8 cellular contexts compared by ENCODE assay signal in the genomic region with DNA sequence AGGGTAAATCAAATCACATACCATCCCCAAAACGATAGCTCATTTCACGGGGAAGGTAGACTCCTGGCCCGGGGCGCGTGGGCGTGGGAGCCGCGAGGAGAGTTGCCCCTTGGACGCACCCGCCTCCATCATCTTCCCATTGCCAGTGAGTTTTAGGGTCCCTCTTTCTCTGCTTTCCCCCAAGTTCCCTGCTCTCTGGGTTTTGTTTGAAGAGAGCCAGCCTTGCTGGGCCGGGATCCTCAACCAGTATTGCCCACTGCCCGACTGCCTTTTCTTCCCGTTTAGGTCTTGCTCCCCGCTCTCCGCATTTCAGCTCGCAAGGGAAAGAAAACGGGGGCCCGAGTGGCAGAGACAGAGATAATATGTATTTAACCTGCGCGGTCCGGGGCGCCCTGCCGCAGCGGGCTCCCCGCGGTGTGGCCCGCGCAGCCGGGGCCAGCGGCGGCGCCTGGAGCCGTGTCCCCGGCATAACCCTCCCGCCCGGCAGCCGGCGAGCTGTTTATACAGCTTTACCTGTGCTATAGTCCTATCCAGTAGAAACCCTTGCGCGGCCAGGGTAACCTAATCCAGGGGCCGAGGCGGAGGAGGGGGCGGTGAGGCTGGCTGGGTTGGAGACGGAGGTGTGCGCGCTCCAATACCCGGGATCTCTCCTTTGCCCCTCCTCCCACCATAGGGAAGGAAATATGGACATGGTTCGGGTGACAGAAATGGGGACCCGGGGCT. TPM values are rescaled to one million over a fixed set of nuclear protein-coding genes. Genes with fewer than 3 reads are reported as not detected.
DNase-seq lines count a peak whose midpoint lies in the region; ATAC-seq and TF ChIP-seq lines count a peak whose summit lies in the region.

No MANE protein-coding gene starts in this region.

- H3K9ac ChIP-seq in HUES64 (ENCODE audit: low read depth, low read length): no peak overlapping the region

- no peak overlapping the region for H3K27ac ChIP-seq in CD4-positive, CD25-positive, alpha-beta regulatory T cell (ENCODE audit: insufficient read depth, low read length, poor library complexity, severe bottlenecking)
- H3K27ac ChIP-seq in HUES64 (ENCODE audit: low read depth, low read length): 0 out of 2 replicates have a peak overlapping the region, but pooled peaks have one; percentile 27

- peak overlapping the region; percentile 67 to 78 (median 74) for H3K4me3 Mint-ChIP-seq in CD4-positive, CD25-positive, alpha-beta regulatory T cell
- peak overlapping the region; percentile 67 for H3K4me3 Mint-ChIP-seq in natural killer cell treated with Interleukin-12 subunit alpha and Interleukin-12 subunit beta and Interleukin-15 and Interleukin-18, amount 100 ng/mL, for 72 hours

- H3K27me3 ChIP-seq in CD4-positive, CD25-positive, alpha-beta regulatory T cell (ENCODE audit: control insufficient read depth, insufficient read depth, low read length): peaks cover 29% of the 10 kb centered on the region
- peaks cover 97% of the 10 kb centered on the region for H3K27me3 ChIP-seq in HUES64 (ENCODE audit: insufficient read depth, low read length)

- peaks cover 15 to 70% (median 40%) of the 10 kb centered on the region in 4 donors for H3K4me1 Mint-ChIP-seq in CD4-positive, CD25-positive, alpha-beta regulatory T cell
- H3K4me1 Mint-ChIP-seq in natural killer cell treated with Interleukin-12 subunit alpha and Interleukin-12 subunit beta and Interleukin-15 and Interleukin-18, amount 100 ng/mL, for 72 hours (ENCODE audit: low read depth in 2 of 2): peaks cover 48 to 66% of the 10 kb centered on the region in 2 donors

- H3K36me3 ChIP-seq in CD4-positive, CD25-positive, alpha-beta regulatory T cell (ENCODE audit: control insufficient read depth, insufficient read depth, low read length): no peaks in the 10 kb centered on the region
- no peaks in the 10 kb centered on the region for H3K36me3 ChIP-seq in HUES64 (ENCODE audit: insufficient read depth, low read length)

- peaks cover 0 to 4% (median 0%) of the 10 kb centered on the region in 7 donors for H3K9me3 Mint-ChIP-seq in CD4-positive, CD25-positive, alpha-beta regulatory T cell
- H3K9me3 Mint-ChIP-seq in natural killer cell treated with Interleukin-12 subunit alpha and Interleukin-12 subunit beta and Interleukin-15 and Interleukin-18, amount 100 ng/mL, for 72 hours: no peaks in the 10 kb centered on the region

- H3K27ac Mint-ChIP-seq in CD4-positive, CD25-positive, alpha-beta regulatory T cell: no peak overlapping the region
- H3K27ac Mint-ChIP-seq in natural killer cell treated with Interleukin-12 subunit alpha and Interleukin-12 subunit beta and Interleukin-15 and Interleukin-18, amount 100 ng/mL, for 72 hours: peak overlapping the region in 1 of 2 donors; percentile 48

- ATAC-seq in CD4-positive, CD25-positive, alpha-beta regulatory T cell (ENCODE audit: low read depth in 2 of 2): no peak
- no peak for ATAC-seq in natural killer cell treated with Interleukin-12 subunit alpha and Interleukin-12 subunit beta and Interleukin-15 and Interleukin-18, amount 100 ng/mL, for 72 hours
- ATAC-seq in HG03469 (IDR thresholded peaks at IDR 0.05; ENCODE audit: unreplicated experiment) (no peak), HG02642 (IDR thresholded peaks at IDR 0.05; ENCODE audit: poor library complexity, unreplicated experiment) (no peak)

- 2% methylated on average over 45 of the region's 49 CpGs for WGBS in HUES64

- H3K36me3 Mint-ChIP-seq in CD4-positive, CD25-positive, alpha-beta regulatory T cell: peaks cover 3% of the 10 kb centered on the region
- H3K36me3 Mint-ChIP-seq in natural killer cell treated with Interleukin-12 subunit alpha and Interleukin-12 subunit beta and Interleukin-15 and Interleukin-18, amount 100 ng/mL, for 72 hours: no peaks in the 10 kb centered on the region

- peak overlapping the region; percentile 44 for H3K4me3 ChIP-seq in CD4-positive, CD25-positive, alpha-beta regulatory T cell (ENCODE audit: low read depth, low read length)
- H3K4me3 ChIP-seq in HUES64 (ENCODE audit: low read length) (peak overlapping the region; percentile 51), cardiac fibroblast (replicated peaks in 1 of 2; ENCODE audit: low read depth in 2 of 2, low read length in 2 of 2) (peak overlapping the region; percentile 21 to 23)

- H3K27me3 Mint-ChIP-seq in CD4-positive, CD25-positive, alpha-beta regulatory T cell: peaks cover 77% of the 10 kb centered on the region
- H3K27me3 Mint-ChIP-seq in natural killer cell treated with Interleukin-12 subunit alpha and Interleukin-12 subunit beta and Interleukin-15 and Interleukin-18, amount 100 ng/mL, for 72 hours: peaks cover 49 to 59% of the 10 kb centered on the region in 2 donors

- H3K9me3 ChIP-seq in CD4-positive, CD25-positive, alpha-beta regulatory T cell (ENCODE audit: control insufficient read depth in 2 of 2, low read length in 2 of 2): no peaks in the 10 kb centered on the region
- no peaks in the 10 kb centered on the region for H3K9me3 ChIP-seq in HUES64 (ENCODE audit: insufficient read depth, low read depth, low read length)

- TF ChIP-seq CTCF in cardiac fibroblast (IDR thresholded peaks at IDR 0.05; ENCODE audit: low read depth, low read length): no peak

- peaks cover 92% of the 10 kb centered on the region for H3K4me1 ChIP-seq in CD4-positive, CD25-positive, alpha-beta regulatory T cell (ENCODE audit: control insufficient read depth, insufficient read depth, low read length, poor library complexity, severe bottlenecking)
- peaks cover 55% of the 10 kb centered on the region for H3K4me1 ChIP-seq in HUES64 (ENCODE audit: insufficient read depth, low read length)

- peak in 1 of 3 donors; percentile 20 for DNase-seq in CD4-positive, CD25-positive, alpha-beta regulatory T cell
- no peak for DNase-seq in cardiac fibroblast (ENCODE audit: low read depth in 2 of 2)
- no peak for DNase-seq in natural killer cell treated with Interleukin-12 subunit alpha and Interleukin-12 subunit beta and Interleukin-15 and Interleukin-18, amount 100 ng/mL, for 72 hours (ENCODE audit: low spot score)
- no peak for DNase-seq in NOMO-1 (lab: John Stamatoyannopoulos, UW; ENCODE audit: unreplicated experiment in 2 of 2)
- DNase-seq in HCEC 1CT: no peak

RNA-seq across cellular contexts. Expression of gene GATA3, which starts 5.2 kb away (rescaled TPM):
- 182 TPM for total RNA-seq in CD4-positive, CD25-positive, alpha-beta regulatory T cell
- polyA plus RNA-seq in CD4-positive, CD25-positive, alpha-beta regulatory T cell: 10 to 100 TPM; 32.9 to 49.7 (median 42.5) TPM
- polyA plus RNA-seq in HUES64 (2013, experiment 1 of 2): 1.3 TPM
- 1.6 TPM for polyA plus RNA-seq in HUES64 (2013, experiment 2 of 2)
- 10 to 100 TPM in 1 of 2 donors, 1 to 10 TPM in 1; 7.6 to 10.9 TPM for total RNA-seq in natural killer cell treated with Interleukin-12 subunit alpha and Interleukin-12 subunit beta and Interleukin-15 and Interleukin-18, amount 100 ng/mL, for 72 hours

Comparison
In these comparisons a context has a peak if more than half of its experiments do, and no peak if none do; other contexts are left out.
1. RNA of gene GATA3, which starts 5.2 kb away (total RNA-seq): 182 TPM in CD4-positive, CD25-positive, alpha-beta regulatory T cell (single experiment); 7.6 to 10.9 TPM in natural killer cell treated with Interleukin-12 subunit alpha and Interleukin-12 subunit beta and Interleukin-15 and Interleukin-18, amount 100 ng/mL, for 72 hours; every median in the first group is over 10 times any median in the second.
2. Peak in every context shown above with its lines, with median percentiles within 50 percentile points of each other: H3K4me3 ChIP-seq.